Comparison of ENCODE assay signal across 2 cellular contexts in the genomic region with DNA sequence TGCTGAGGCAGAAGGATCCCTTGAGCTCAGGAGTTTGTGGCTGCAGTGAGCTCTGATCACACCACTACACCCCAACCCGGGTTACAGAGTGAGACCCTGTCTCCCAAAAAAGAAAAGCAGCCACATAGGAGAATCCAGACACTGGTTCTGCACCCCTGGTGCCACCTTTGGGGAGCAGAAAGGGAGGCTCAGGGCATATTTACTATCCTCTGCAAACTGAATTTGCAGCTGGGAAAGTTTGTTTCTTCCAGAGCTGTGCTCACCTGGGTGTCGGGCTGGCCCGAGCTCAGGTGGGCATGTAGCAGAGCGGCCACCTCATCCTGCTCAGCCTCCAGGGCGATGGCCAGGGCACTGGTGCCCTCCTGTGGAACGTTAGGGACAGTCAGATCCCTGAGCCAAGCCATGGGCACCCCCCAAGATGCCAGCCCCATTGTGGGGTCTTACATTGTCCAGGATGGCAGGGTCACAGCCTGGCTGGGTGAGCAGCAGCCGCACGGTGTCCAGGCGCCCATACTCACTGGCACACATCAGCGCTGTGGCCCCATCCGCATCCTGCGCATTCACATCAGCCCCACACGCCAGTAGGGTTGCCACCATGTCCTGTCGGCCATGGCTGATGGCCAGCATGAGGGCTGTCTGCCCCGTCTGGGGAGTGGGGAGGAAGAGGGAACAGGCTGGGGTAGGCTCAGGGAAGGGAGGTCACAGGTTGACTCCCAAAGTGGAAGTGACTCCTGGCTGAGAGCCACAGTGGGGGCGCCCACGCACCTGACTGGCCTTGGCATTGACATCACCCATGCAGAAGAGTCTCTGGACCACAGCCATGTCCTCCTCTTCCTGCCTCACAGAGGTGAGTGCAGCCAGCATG.
TF ChIP-seq lines count a peak whose summit lies in the region.

No MANE protein-coding gene starts in this region.

TF ChIP-seq in WTC11, 78 proteins besides CTCF, POLR2A, EP300 and RAD21 (continues in another document):
- TF ChIP-seq, protein P1, sequence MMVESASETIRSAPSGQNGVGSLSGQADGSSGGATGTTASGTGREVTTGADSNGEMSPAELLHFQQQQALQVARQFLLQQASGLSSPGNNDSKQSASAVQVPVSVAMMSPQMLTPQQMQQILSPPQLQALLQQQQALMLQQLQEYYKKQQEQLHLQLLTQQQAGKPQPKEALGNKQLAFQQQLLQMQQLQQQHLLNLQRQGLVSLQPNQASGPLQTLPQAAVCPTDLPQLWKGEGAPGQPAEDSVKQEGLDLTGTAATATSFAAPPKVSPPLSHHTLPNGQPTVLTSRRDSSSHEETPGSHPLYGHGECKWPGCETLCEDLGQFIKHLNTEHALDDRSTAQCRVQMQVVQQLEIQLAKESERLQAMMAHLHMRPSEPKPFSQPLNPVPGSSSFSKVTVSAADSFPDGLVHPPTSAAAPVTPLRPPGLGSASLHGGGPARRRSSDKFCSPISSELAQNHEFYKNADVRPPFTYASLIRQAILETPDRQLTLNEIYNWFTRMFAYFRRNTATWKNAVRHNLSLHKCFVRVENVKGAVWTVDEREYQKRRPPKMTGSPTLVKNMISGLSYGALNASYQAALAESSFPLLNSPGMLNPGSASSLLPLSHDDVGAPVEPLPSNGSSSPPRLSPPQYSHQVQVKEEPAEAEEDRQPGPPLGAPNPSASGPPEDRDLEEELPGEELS (CRISPR knock-in tag; IDR thresholded peaks at IDR 0.05): no peak
- TF ChIP-seq EMX1 (CRISPR knock-in tag; IDR thresholded peaks at IDR 0.05) (peak; percentile 90), ZNF423 (CRISPR knock-in tag; IDR thresholded peaks at IDR 0.05) (no peak), RELA (CRISPR knock-in tag; IDR thresholded peaks at IDR 0.05; ENCODE audit: borderline replicate concordance) (no peak), JAZF1 (CRISPR knock-in tag; IDR thresholded peaks at IDR 0.05) (no peak), ZNF416 (CRISPR knock-in tag; IDR thresholded peaks at IDR 0.05) (peak; percentile 88; the same call in 1 of the 2 replicates), TCF7 (CRISPR knock-in tag; IDR thresholded peaks at IDR 0.05; ENCODE audit: low read depth) (peak; percentile 55; the same call in 1 of the 2 replicates), SOX15 (CRISPR knock-in tag; IDR thresholded peaks at IDR 0.05) (no peak), NFYB (CRISPR knock-in tag; conservative IDR thresholded peaks at IDR 0.05; ENCODE audit: low read depth) (0 out of 2 replicates have a peak, but pooled peaks have one; percentile 24), ESRRA (CRISPR knock-in tag; IDR thresholded peaks at IDR 0.05; ENCODE audit: borderline replicate concordance) (no peak), NFATC4 (CRISPR knock-in tag; IDR thresholded peaks at IDR 0.05) (peak; percentile 71), FOXK1 (CRISPR knock-in tag; IDR thresholded peaks at IDR 0.05) (no peak), ZNF671 (CRISPR knock-in tag; IDR thresholded peaks at IDR 0.05) (peak; percentile 71)
- TF ChIP-seq, protein P2, sequence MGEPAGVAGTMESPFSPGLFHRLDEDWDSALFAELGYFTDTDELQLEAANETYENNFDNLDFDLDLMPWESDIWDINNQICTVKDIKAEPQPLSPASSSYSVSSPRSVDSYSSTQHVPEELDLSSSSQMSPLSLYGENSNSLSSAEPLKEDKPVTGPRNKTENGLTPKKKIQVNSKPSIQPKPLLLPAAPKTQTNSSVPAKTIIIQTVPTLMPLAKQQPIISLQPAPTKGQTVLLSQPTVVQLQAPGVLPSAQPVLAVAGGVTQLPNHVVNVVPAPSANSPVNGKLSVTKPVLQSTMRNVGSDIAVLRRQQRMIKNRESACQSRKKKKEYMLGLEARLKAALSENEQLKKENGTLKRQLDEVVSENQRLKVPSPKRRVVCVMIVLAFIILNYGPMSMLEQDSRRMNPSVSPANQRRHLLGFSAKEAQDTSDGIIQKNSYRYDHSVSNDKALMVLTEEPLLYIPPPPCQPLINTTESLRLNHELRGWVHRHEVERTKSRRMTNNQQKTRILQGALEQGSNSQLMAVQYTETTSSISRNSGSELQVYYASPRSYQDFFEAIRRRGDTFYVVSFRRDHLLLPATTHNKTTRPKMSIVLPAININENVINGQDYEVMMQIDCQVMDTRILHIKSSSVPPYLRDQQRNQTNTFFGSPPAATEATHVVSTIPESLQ (CRISPR knock-in tag; IDR thresholded peaks at IDR 0.05): no peak
- TF ChIP-seq, protein P3, sequence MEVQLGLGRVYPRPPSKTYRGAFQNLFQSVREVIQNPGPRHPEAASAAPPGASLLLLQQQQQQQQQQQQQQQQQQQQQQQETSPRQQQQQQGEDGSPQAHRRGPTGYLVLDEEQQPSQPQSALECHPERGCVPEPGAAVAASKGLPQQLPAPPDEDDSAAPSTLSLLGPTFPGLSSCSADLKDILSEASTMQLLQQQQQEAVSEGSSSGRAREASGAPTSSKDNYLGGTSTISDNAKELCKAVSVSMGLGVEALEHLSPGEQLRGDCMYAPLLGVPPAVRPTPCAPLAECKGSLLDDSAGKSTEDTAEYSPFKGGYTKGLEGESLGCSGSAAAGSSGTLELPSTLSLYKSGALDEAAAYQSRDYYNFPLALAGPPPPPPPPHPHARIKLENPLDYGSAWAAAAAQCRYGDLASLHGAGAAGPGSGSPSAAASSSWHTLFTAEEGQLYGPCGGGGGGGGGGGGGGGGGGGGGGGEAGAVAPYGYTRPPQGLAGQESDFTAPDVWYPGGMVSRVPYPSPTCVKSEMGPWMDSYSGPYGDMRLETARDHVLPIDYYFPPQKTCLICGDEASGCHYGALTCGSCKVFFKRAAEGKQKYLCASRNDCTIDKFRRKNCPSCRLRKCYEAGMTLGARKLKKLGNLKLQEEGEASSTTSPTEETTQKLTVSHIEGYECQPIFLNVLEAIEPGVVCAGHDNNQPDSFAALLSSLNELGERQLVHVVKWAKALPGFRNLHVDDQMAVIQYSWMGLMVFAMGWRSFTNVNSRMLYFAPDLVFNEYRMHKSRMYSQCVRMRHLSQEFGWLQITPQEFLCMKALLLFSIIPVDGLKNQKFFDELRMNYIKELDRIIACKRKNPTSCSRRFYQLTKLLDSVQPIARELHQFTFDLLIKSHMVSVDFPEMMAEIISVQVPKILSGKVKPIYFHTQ (CRISPR knock-in tag; IDR thresholded peaks at IDR 0.05): peak; percentile 66
- TF ChIP-seq, protein P4, sequence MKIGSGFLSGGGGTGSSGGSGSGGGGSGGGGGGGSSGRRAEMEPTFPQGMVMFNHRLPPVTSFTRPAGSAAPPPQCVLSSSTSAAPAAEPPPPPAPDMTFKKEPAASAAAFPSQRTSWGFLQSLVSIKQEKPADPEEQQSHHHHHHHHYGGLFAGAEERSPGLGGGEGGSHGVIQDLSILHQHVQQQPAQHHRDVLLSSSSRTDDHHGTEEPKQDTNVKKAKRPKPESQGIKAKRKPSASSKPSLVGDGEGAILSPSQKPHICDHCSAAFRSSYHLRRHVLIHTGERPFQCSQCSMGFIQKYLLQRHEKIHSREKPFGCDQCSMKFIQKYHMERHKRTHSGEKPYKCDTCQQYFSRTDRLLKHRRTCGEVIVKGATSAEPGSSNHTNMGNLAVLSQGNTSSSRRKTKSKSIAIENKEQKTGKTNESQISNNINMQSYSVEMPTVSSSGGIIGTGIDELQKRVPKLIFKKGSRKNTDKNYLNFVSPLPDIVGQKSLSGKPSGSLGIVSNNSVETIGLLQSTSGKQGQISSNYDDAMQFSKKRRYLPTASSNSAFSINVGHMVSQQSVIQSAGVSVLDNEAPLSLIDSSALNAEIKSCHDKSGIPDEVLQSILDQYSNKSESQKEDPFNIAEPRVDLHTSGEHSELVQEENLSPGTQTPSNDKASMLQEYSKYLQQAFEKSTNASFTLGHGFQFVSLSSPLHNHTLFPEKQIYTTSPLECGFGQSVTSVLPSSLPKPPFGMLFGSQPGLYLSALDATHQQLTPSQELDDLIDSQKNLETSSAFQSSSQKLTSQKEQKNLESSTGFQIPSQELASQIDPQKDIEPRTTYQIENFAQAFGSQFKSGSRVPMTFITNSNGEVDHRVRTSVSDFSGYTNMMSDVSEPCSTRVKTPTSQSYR (CRISPR knock-in tag; IDR thresholded peaks at IDR 0.05): no peak

TF ChIP-seq in liver, 16 proteins besides CTCF, POLR2A, EP300 and RAD21 (continued from another document):
- TF ChIP-seq, protein P5, sequence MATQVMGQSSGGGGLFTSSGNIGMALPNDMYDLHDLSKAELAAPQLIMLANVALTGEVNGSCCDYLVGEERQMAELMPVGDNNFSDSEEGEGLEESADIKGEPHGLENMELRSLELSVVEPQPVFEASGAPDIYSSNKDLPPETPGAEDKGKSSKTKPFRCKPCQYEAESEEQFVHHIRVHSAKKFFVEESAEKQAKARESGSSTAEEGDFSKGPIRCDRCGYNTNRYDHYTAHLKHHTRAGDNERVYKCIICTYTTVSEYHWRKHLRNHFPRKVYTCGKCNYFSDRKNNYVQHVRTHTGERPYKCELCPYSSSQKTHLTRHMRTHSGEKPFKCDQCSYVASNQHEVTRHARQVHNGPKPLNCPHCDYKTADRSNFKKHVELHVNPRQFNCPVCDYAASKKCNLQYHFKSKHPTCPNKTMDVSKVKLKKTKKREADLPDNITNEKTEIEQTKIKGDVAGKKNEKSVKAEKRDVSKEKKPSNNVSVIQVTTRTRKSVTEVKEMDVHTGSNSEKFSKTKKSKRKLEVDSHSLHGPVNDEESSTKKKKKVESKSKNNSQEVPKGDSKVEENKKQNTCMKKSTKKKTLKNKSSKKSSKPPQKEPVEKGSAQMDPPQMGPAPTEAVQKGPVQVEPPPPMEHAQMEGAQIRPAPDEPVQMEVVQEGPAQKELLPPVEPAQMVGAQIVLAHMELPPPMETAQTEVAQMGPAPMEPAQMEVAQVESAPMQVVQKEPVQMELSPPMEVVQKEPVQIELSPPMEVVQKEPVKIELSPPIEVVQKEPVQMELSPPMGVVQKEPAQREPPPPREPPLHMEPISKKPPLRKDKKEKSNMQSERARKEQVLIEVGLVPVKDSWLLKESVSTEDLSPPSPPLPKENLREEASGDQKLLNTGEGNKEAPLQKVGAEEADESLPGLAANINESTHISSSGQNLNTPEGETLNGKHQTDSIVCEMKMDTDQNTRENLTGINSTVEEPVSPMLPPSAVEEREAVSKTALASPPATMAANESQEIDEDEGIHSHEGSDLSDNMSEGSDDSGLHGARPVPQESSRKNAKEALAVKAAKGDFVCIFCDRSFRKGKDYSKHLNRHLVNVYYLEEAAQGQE (IDR thresholded peaks at IDR 0.05): no peak
- no peak for TF ChIP-seq HNF4G (IDR thresholded peaks at IDR 0.05)
- no peak for TF ChIP-seq JUND (IDR thresholded peaks at IDR 0.05)
- TF ChIP-seq EGR1 (IDR thresholded peaks at IDR 0.05; ENCODE audit: low read depth in 2 of 2): peak; percentile 21 to 83
- TF ChIP-seq, protein P6, sequence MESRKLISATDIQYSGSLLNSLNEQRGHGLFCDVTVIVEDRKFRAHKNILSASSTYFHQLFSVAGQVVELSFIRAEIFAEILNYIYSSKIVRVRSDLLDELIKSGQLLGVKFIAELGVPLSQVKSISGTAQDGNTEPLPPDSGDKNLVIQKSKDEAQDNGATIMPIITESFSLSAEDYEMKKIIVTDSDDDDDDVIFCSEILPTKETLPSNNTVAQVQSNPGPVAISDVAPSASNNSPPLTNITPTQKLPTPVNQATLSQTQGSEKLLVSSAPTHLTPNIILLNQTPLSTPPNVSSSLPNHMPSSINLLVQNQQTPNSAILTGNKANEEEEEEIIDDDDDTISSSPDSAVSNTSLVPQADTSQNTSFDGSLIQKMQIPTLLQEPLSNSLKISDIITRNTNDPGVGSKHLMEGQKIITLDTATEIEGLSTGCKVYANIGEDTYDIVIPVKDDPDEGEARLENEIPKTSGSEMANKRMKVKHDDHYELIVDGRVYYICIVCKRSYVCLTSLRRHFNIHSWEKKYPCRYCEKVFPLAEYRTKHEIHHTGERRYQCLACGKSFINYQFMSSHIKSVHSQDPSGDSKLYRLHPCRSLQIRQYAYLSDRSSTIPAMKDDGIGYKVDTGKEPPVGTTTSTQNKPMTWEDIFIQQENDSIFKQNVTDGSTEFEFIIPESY (IDR thresholded peaks at IDR 0.05): no peak
- peak; percentile 21 for TF ChIP-seq NR2F2 (IDR thresholded peaks at IDR 0.05)
- TF ChIP-seq HNF4A (conservative IDR thresholded peaks at IDR 0.05): no peak
- TF ChIP-seq, protein P7, sequence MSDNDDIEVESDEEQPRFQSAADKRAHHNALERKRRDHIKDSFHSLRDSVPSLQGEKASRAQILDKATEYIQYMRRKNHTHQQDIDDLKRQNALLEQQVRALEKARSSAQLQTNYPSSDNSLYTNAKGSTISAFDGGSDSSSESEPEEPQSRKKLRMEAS (IDR thresholded peaks at IDR 0.05): no peak
- peak; percentile 61 for TF ChIP-seq YY1 (IDR thresholded peaks at IDR 0.05)
- no peak for TF ChIP-seq TAF1 (conservative IDR thresholded peaks at IDR 0.05)
- TF ChIP-seq GABPA (IDR thresholded peaks at IDR 0.05 in 1 of 2, conservative IDR thresholded peaks at IDR 0.05 in 1 of 2): no peak
- TF ChIP-seq, protein P8, sequence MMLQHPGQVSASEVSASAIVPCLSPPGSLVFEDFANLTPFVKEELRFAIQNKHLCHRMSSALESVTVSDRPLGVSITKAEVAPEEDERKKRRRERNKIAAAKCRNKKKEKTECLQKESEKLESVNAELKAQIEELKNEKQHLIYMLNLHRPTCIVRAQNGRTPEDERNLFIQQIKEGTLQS (IDR thresholded peaks at IDR 0.05): no peak
- no peak for TF ChIP-seq FOXA2 (IDR thresholded peaks at IDR 0.05)
- TF ChIP-seq FOXA1 (IDR thresholded peaks at IDR 0.05): no peak
